Comparison of ENCODE assay signal across 9 cellular contexts in genomic region chr6:27669278-27669797, GRCh38.
DNase-seq lines count a peak whose midpoint lies in the region; ATAC-seq and TF ChIP-seq lines count a peak whose summit lies in the region.
"Had no signal": no experiment of that assay in that cellular context is flagged by ENCODE, and none has a peak within 500 bp of the region (broad histone marks: within the 10 kb centered on the region; RNA-seq: fewer than 3 reads in every experiment).

No MANE protein-coding gene starts in this region.

- TF ChIP-seq CTCF in Panc1 (IDR thresholded peaks at IDR 0.05), result no peak
- no peak for TF ChIP-seq CTCF in suprapubic skin (IDR thresholded peaks at IDR 0.05)

- H3K4me3 ChIP-seq in Panc1 (ENCODE audit: low read depth in 2 of 2, low read length in 2 of 2) (peak overlapping the region; percentile 63 to 86), suprapubic skin (peak overlapping the region; percentile 18)

- DNase-seq in activated naive CD4-positive, alpha-beta T cell treated with anti-CD3 and anti-CD28 coated beads, Interleukin-2, amount 10 ng/mL, durations not matched to agents 7 days and 5 days, result no peak
- no peak for DNase-seq in activated naive CD4-positive, alpha-beta T cell (lab: John Stamatoyannopoulos, UW)
- DNase-seq in Panc1 (ENCODE audit: low read depth, low spot score) (peak; percentile 38), epithelial cell of prostate (ENCODE audit: low read depth, low spot score) (no peak), suprapubic skin (ENCODE audit: low spot score in 2 of 2) (no peak), NCI-H2107 treated with DMSO at 0.1 percent for 48 hours (lab: John Stamatoyannopoulos, UW; ENCODE audit: unreplicated experiment) (no peak)
- DNase-seq: activated CD8-positive, alpha-beta memory T cell treated with anti-CD3 and anti-CD28 coated beads for 24 hours had no signal

- peaks cover 11% of the 10 kb centered on the region for H3K36me3 Mint-ChIP-seq in activated naive CD4-positive, alpha-beta T cell treated with anti-CD3 and anti-CD28 coated beads, Interleukin-2, amount 10 ng/mL, durations not matched to agents 7 days and 5 days

- in situ Hi-C loops in Panc1 (cut with HindIII; ENCODE audit: low pct_unique_long_range_greater_than_20kb, low sequenced_read_pairs), result no loop called here

- H3K27me3 ChIP-seq in Panc1 (ENCODE audit: control insufficient read depth, insufficient read depth, low read length) (no peaks in the 10 kb centered on the region), suprapubic skin (peaks cover 95% of the 10 kb centered on the region)

- H3K27me3 Mint-ChIP-seq in activated naive CD4-positive, alpha-beta T cell treated with anti-CD3 and anti-CD28 coated beads, Interleukin-2, amount 10 ng/mL, durations not matched to agents 7 days and 5 days, result peaks cover 84% of the 10 kb centered on the region

- 16% methylated on average over 18 of the region's 18 CpGs for WGBS in suprapubic skin

- POLR2A ChIA-PET in Panc1 (lab: Charles Lee), result interaction anchor here (0.6 kb wide), 2 partner anchors 52 to 574 kb away, joined by 3 to 9 read pairs; no protein-coding TSS in a partner anchor

- CTCF ChIA-PET in activated naive CD4-positive, alpha-beta T cell treated with anti-CD3 and anti-CD28 coated beads, Interleukin-2, amount 10 ng/mL, durations not matched to agents 7 days and 5 days (lab: Charles Lee), result interaction anchor here (1.2 kb wide), 1 partner anchor 18 kb away, joined by 3 read pairs; no protein-coding TSS in a partner anchor
- CTCF ChIA-PET in Panc1 (lab: Charles Lee), result interaction anchor here (0.6 kb wide), 1 partner anchor 535 kb away, joined by 4 read pairs; no protein-coding TSS in a partner anchor

- H3K27ac Mint-ChIP-seq in activated naive CD4-positive, alpha-beta T cell treated with anti-CD3 and anti-CD28 coated beads, Interleukin-2, amount 10 ng/mL, durations not matched to agents 7 days and 5 days, result peak overlapping the region; percentile 68

- no peak for TF ChIP-seq POLR2A in suprapubic skin (IDR thresholded peaks at IDR 0.05)

- peaks cover 8% of the 10 kb centered on the region for H3K9me3 Mint-ChIP-seq in activated naive CD4-positive, alpha-beta T cell treated with anti-CD3 and anti-CD28 coated beads, Interleukin-2, amount 10 ng/mL, durations not matched to agents 7 days and 5 days

- H3K4me3 Mint-ChIP-seq in activated naive CD4-positive, alpha-beta T cell treated with anti-CD3 and anti-CD28 coated beads, Interleukin-2, amount 10 ng/mL, durations not matched to agents 7 days and 5 days, result peak overlapping the region; percentile 17

- TF ChIP-seq EP300 in suprapubic skin (IDR thresholded peaks at IDR 0.05), result no peak

- no peaks in the 10 kb centered on the region for H3K9me3 ChIP-seq in Panc1 (ENCODE audit: control insufficient read depth, insufficient read depth, low read depth, low read length)
- H3K9me3 ChIP-seq in suprapubic skin, result no peaks in the 10 kb centered on the region

- H3K36me3 ChIP-seq in Panc1 (ENCODE audit: control insufficient read depth, insufficient read depth, low read length), result no peaks in the 10 kb centered on the region
- no peaks in the 10 kb centered on the region for H3K36me3 ChIP-seq in suprapubic skin

- intact Hi-C loops in Panc1 (cut with micrococcal nuclease; ENCODE audit: unreplicated experiment), result no loop called here

- ATAC-seq in Panc1 (no peak), HG02588 (IDR thresholded peaks at IDR 0.05; ENCODE audit: unreplicated experiment) (no peak), GM21360 (IDR thresholded peaks at IDR 0.05; ENCODE audit: unreplicated experiment) (no peak)

- H3K27ac ChIP-seq in Panc1 (ENCODE audit: low read length) (peak overlapping the region; percentile 17; the same call in 1 of the 2 replicates), epithelial cell of prostate (peak overlapping the region; percentile 1), suprapubic skin (no peak overlapping the region)

- H3K4me1 Mint-ChIP-seq in activated naive CD4-positive, alpha-beta T cell treated with anti-CD3 and anti-CD28 coated beads, Interleukin-2, amount 10 ng/mL, durations not matched to agents 7 days and 5 days, result peaks cover 57% of the 10 kb centered on the region

- BruUV-seq in Panc1 (replicated peaks; lab: Mats Ljungman, UMichigan), result no TSS peak

- peaks cover 16% of the 10 kb centered on the region for H3K4me1 ChIP-seq in Panc1 (ENCODE audit: control insufficient read depth, insufficient read depth, low read length)
- peaks cover 18% of the 10 kb centered on the region for H3K4me1 ChIP-seq in suprapubic skin
